In the genomic region with DNA sequence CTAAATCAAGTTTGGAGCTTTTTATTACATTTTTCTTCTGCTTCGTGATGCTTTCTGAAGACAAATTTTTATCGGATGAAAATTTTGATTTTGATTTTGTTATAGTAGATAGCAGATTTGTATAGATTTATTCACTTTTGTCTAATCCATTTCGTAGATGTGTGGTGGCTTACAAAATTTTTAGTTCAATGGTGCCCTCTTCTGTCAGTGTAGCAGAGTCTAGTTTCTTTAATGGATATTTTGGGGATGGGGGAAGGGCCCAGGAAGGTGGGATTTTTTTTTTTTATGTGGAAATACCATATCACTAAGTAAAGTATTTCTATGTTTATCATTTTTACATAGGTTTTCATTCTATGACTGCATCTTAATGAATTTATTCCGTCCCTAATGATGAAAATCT, we compare ENCODE assay signal across 9 cellular contexts.
DNase-seq lines count a peak whose midpoint lies in the region; ATAC-seq and TF ChIP-seq lines count a peak whose summit lies in the region.
"Had no signal": no experiment of that assay in that cellular context is flagged by ENCODE, and none has a peak within 500 bp of the region (broad histone marks: within the 10 kb centered on the region; RNA-seq: fewer than 3 reads in every experiment).

No MANE protein-coding gene starts in this region.

- no peak overlapping the region for H3K4me3 Mint-ChIP-seq in activated CD4-positive, alpha-beta T cell treated with anti-CD3 and anti-CD28 coated beads, Interleukin-2, amount 10 ng/mL, durations not matched to agents 24 days and 14 days

- no peak overlapping the region for H3K4me3 ChIP-seq in NB4 (ENCODE audit: low read depth, low read length)
- no peak overlapping the region for H3K4me3 ChIP-seq in liver (ENCODE audit: low read depth in 1 of 3, low read length in 3 of 3)
- H3K4me3 ChIP-seq: lung had no signal

- no peaks in the 10 kb centered on the region for H3K36me3 Mint-ChIP-seq in activated CD4-positive, alpha-beta T cell treated with anti-CD3 and anti-CD28 coated beads, Interleukin-2, amount 10 ng/mL, durations not matched to agents 24 days and 14 days (ENCODE audit: low read depth)

- no peak overlapping the region for H3K27ac Mint-ChIP-seq in activated CD4-positive, alpha-beta T cell treated with anti-CD3 and anti-CD28 coated beads, Interleukin-2, amount 10 ng/mL, durations not matched to agents 24 days and 14 days

- ATAC-seq in GM21423 (IDR thresholded peaks at IDR 0.05; ENCODE audit: unreplicated experiment) (no peak), GM18870 (IDR thresholded peaks at IDR 0.05; ENCODE audit: unreplicated experiment) (no peak)

- H3K27ac ChIP-seq in liver (ENCODE audit: low read depth in 1 of 2, low read length in 2 of 2), result no peak overlapping the region

- TF ChIP-seq CTCF in NB4 (IDR thresholded peaks at IDR 0.05; ENCODE audit: low read depth, low read length), result peak; percentile 17
- peak; percentile 50 for TF ChIP-seq CTCF in liver (IDR thresholded peaks at IDR 0.05; ENCODE audit: low read depth, low read length, missing input control)

- no peaks in the 10 kb centered on the region for H3K27me3 Mint-ChIP-seq in activated CD4-positive, alpha-beta T cell treated with anti-CD3 and anti-CD28 coated beads, Interleukin-2, amount 10 ng/mL, durations not matched to agents 24 days and 14 days

- no peaks in the 10 kb centered on the region for H3K36me3 ChIP-seq in liver (ENCODE audit: control insufficient read depth in 4 of 4, insufficient read depth in 3 of 4, low read depth in 1 of 4, low read length in 3 of 4)

- no peaks in the 10 kb centered on the region for H3K4me1 Mint-ChIP-seq in activated CD4-positive, alpha-beta T cell treated with anti-CD3 and anti-CD28 coated beads, Interleukin-2, amount 10 ng/mL, durations not matched to agents 24 days and 14 days

- H3K9ac ChIP-seq in liver (ENCODE audit: low read depth in 1 of 2, low read length in 2 of 2), result no peak overlapping the region

- H3K9me3 ChIP-seq in liver (ENCODE audit: control insufficient read depth in 4 of 4, low read length in 3 of 4), result no peaks in the 10 kb centered on the region

- WGBS in liver, result 46% methylated on average over 4 of the region's 4 CpGs

- H3K9me3 Mint-ChIP-seq in activated CD4-positive, alpha-beta T cell treated with anti-CD3 and anti-CD28 coated beads, Interleukin-2, amount 10 ng/mL, durations not matched to agents 24 days and 14 days, result no peaks in the 10 kb centered on the region

- DNase-seq in DMS114 treated with DMSO at 0.1 percent for 48 hours (lab: John Stamatoyannopoulos, UW; ENCODE audit: unreplicated experiment), result peak; percentile 34
- DNase-seq in NB4 (ENCODE audit: low read depth), result peak; percentile 32
- peak; percentile 44 for DNase-seq in astrocyte of the hippocampus (ENCODE audit: low read depth, low spot score)
- DNase-seq in NCI-H128 (lab: John Stamatoyannopoulos, UW; ENCODE audit: unreplicated experiment), result no peak
- no peak for DNase-seq in activated CD4-positive, alpha-beta T cell treated with anti-CD3 and anti-CD28 coated beads, Interleukin-2, amount 10 ng/mL, durations not matched to agents 24 days and 14 days

- intact Hi-C loops in activated CD4-positive, alpha-beta T cell treated with anti-CD3 and anti-CD28 coated beads, Interleukin-2, amount 10 ng/mL, durations not matched to agents 24 days and 14 days (cut with micrococcal nuclease), result no loop called here

- no peak for TF ChIP-seq POLR2A in NB4 (IDR thresholded peaks at IDR 0.05; ENCODE audit: extremely low read depth, insufficient read length)

- peak; percentile 83 to 86 for TF ChIP-seq RAD21 in liver (IDR thresholded peaks at IDR 0.05)

- H3K27me3 ChIP-seq in liver (ENCODE audit: control insufficient read depth in 4 of 4, insufficient read depth in 4 of 4, low read length in 3 of 4), result no peaks in the 10 kb centered on the region

- no peaks in the 10 kb centered on the region for H3K4me1 ChIP-seq in liver (ENCODE audit: control insufficient read depth in 4 of 4, insufficient read depth in 4 of 4, low read length in 3 of 4)

TF ChIP-seq in liver, 16 proteins besides CTCF, POLR2A, EP300 and RAD21:
- TF ChIP-seq, protein P1, sequence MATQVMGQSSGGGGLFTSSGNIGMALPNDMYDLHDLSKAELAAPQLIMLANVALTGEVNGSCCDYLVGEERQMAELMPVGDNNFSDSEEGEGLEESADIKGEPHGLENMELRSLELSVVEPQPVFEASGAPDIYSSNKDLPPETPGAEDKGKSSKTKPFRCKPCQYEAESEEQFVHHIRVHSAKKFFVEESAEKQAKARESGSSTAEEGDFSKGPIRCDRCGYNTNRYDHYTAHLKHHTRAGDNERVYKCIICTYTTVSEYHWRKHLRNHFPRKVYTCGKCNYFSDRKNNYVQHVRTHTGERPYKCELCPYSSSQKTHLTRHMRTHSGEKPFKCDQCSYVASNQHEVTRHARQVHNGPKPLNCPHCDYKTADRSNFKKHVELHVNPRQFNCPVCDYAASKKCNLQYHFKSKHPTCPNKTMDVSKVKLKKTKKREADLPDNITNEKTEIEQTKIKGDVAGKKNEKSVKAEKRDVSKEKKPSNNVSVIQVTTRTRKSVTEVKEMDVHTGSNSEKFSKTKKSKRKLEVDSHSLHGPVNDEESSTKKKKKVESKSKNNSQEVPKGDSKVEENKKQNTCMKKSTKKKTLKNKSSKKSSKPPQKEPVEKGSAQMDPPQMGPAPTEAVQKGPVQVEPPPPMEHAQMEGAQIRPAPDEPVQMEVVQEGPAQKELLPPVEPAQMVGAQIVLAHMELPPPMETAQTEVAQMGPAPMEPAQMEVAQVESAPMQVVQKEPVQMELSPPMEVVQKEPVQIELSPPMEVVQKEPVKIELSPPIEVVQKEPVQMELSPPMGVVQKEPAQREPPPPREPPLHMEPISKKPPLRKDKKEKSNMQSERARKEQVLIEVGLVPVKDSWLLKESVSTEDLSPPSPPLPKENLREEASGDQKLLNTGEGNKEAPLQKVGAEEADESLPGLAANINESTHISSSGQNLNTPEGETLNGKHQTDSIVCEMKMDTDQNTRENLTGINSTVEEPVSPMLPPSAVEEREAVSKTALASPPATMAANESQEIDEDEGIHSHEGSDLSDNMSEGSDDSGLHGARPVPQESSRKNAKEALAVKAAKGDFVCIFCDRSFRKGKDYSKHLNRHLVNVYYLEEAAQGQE (IDR thresholded peaks at IDR 0.05), result no peak
- TF ChIP-seq GABPA (IDR thresholded peaks at IDR 0.05 in 1 of 2, conservative IDR thresholded peaks at IDR 0.05 in 1 of 2) (no peak), RXRA (IDR thresholded peaks at IDR 0.05) (no peak), NR2F2 (IDR thresholded peaks at IDR 0.05) (no peak), JUND (IDR thresholded peaks at IDR 0.05) (no peak)
- TF ChIP-seq, protein P2, sequence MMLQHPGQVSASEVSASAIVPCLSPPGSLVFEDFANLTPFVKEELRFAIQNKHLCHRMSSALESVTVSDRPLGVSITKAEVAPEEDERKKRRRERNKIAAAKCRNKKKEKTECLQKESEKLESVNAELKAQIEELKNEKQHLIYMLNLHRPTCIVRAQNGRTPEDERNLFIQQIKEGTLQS (IDR thresholded peaks at IDR 0.05), result no peak
- TF ChIP-seq, protein P3, sequence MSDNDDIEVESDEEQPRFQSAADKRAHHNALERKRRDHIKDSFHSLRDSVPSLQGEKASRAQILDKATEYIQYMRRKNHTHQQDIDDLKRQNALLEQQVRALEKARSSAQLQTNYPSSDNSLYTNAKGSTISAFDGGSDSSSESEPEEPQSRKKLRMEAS (IDR thresholded peaks at IDR 0.05), result no peak
TF ChIP-seq in liver: peak in this region for 0.

Comparison
In these comparisons a context has a peak if more than half of its experiments do, and no peak if none do; other contexts are left out.
1. DNase-seq: peak in DMS114 treated with DMSO at 0.1 percent for 48 hours (single experiment), NB4 (single experiment) and astrocyte of the hippocampus (single experiment); none in NCI-H128 (single experiment) and activated CD4-positive, alpha-beta T cell treated with anti-CD3 and anti-CD28 coated beads, Interleukin-2, amount 10 ng/mL, durations not matched to agents 24 days and 14 days (single experiment).